Comparison of ENCODE assay signal across 8 cellular contexts in genomic region chr20:50186151-50186885, GRCh38. TPM values are rescaled to one million over a fixed set of nuclear protein-coding genes. Genes with fewer than 3 reads are reported as not detected.
DNase-seq lines count a peak whose midpoint lies in the region; ATAC-seq and TF ChIP-seq lines count a peak whose summit lies in the region.

No MANE protein-coding gene starts in this region.

- H3K27me3 ChIP-seq in DND-41 (ENCODE audit: insufficient read depth, low read length, poor library complexity) (no peaks in the 10 kb centered on the region), MM.1S (replicated peaks; ENCODE audit: insufficient read depth, low read length) (peaks cover 24% of the 10 kb centered on the region), testis (no peaks in the 10 kb centered on the region)

- no peak overlapping the region for H3K4me3 Mint-ChIP-seq in activated T-helper 2 cell treated with anti-CD3 and anti-CD28 coated beads, Interferon-gamma antibody, Interleukin-2, Interleukin-4, amounts not matched to agents 10 μg/mL and 5 μg/mL and 100 μg/mL, durations not matched to agents 14 hours and 24 hours and 36 hours (ENCODE audit: low read depth)

- DNase-seq in DND-41 (peak; percentile 87), MM.1S (peak; percentile 75), SHP77 (lab: John Stamatoyannopoulos, UW) (peak; percentile 77 to 83), foreskin fibroblast (peak; percentile 69 to 93), omental fat pad (ENCODE audit: low spot score) (peak; percentile 100), testis (peak; percentile 98)
- DNase-seq in activated T-helper 2 cell treated with anti-CD3 and anti-CD28 coated beads, Interferon-gamma antibody, Interleukin-2, Interleukin-4, amounts not matched to agents 10 μg/mL and 5 μg/mL and 100 μg/mL, durations not matched to agents 14 hours and 24 hours and 36 hours (ENCODE audit: low spot score) = peak; percentile 76

- intact Hi-C loops in activated T-helper 2 cell treated with anti-CD3 and anti-CD28 coated beads, Interferon-gamma antibody, Interleukin-2, Interleukin-4, amounts not matched to agents 10 μg/mL and 5 μg/mL and 100 μg/mL, durations not matched to agents 14 hours and 24 hours and 36 hours (cut with micrococcal nuclease) = loop anchor here (1.0 kb wide), 2 partner anchors 274 to 278 kb away; no protein-coding TSS in a partner anchor
- intact Hi-C loops in testis (cut with DNase I; ENCODE audit: low total_unique reads) = loop anchor here (5.0 to 10.0 kb wide), 2 partner anchors 276 to 388 kb away; no protein-coding TSS in a partner anchor

- H4K20me1 ChIP-seq in DND-41 (ENCODE audit: insufficient read depth, low read length) (peaks cover 8% of the 10 kb centered on the region; the same call in 1 of the 2 replicates), MM.1S (ENCODE audit: insufficient read depth, low read length) (no peaks in the 10 kb centered on the region)

- peaks cover 6% of the 10 kb centered on the region for H3K4me1 Mint-ChIP-seq in activated T-helper 2 cell treated with anti-CD3 and anti-CD28 coated beads, Interferon-gamma antibody, Interleukin-2, Interleukin-4, amounts not matched to agents 10 μg/mL and 5 μg/mL and 100 μg/mL, durations not matched to agents 14 hours and 24 hours and 36 hours (ENCODE audit: low read depth)

- H3K36me3 Mint-ChIP-seq in activated T-helper 2 cell treated with anti-CD3 and anti-CD28 coated beads, Interferon-gamma antibody, Interleukin-2, Interleukin-4, amounts not matched to agents 10 μg/mL and 5 μg/mL and 100 μg/mL, durations not matched to agents 14 hours and 24 hours and 36 hours (ENCODE audit: low read depth) = no peaks in the 10 kb centered on the region

- H3K27me3 Mint-ChIP-seq in activated T-helper 2 cell treated with anti-CD3 and anti-CD28 coated beads, Interferon-gamma antibody, Interleukin-2, Interleukin-4, amounts not matched to agents 10 μg/mL and 5 μg/mL and 100 μg/mL, durations not matched to agents 14 hours and 24 hours and 36 hours (ENCODE audit: low read depth) = peaks cover 18% of the 10 kb centered on the region

- H3K36me3 ChIP-seq in DND-41 (ENCODE audit: insufficient read depth, low read length) = no peaks in the 10 kb centered on the region
- no peaks in the 10 kb centered on the region for H3K36me3 ChIP-seq in MM.1S (replicated peaks; ENCODE audit: insufficient read depth, low read length)
- no peaks in the 10 kb centered on the region for H3K36me3 ChIP-seq in testis (ENCODE audit: low read depth, missing control alignments)

- H3K4me2 ChIP-seq in DND-41 (ENCODE audit: insufficient read depth, low read length) (no peak overlapping the region), MM.1S (ENCODE audit: low read depth, low read length) (no peak overlapping the region)

- H3K9me2 ChIP-seq in MM.1S (replicated peaks; ENCODE audit: insufficient read depth, low read length) = no peaks in the 10 kb centered on the region

- ATAC-seq in DND-41 (ENCODE audit: insufficient read depth, low read depth) = peak; percentile 50
- ATAC-seq in omental fat pad (ENCODE audit: low FRiP score) = peak; percentile 23
- ATAC-seq in HG03565 (IDR thresholded peaks at IDR 0.05; ENCODE audit: unreplicated experiment) = no peak

- H3K79me2 ChIP-seq in DND-41 (ENCODE audit: insufficient read depth, low read length) = peaks cover 7% of the 10 kb centered on the region
- no peaks in the 10 kb centered on the region for H3K79me2 ChIP-seq in MM.1S (ENCODE audit: low read length)

- H3K27ac Mint-ChIP-seq in activated T-helper 2 cell treated with anti-CD3 and anti-CD28 coated beads, Interferon-gamma antibody, Interleukin-2, Interleukin-4, amounts not matched to agents 10 μg/mL and 5 μg/mL and 100 μg/mL, durations not matched to agents 14 hours and 24 hours and 36 hours = no peak overlapping the region

- WGBS in testis, 2 donors = 15 to 18% methylated on average over 15 to 16 of the region's 16 CpGs

- TF ChIP-seq POLR2A in testis (IDR thresholded peaks at IDR 0.05) = no peak

- H3F3A ChIP-seq in MM.1S (ENCODE audit: insufficient read depth, low read length) = no peaks in the 10 kb centered on the region

- H3K4me3 ChIP-seq in DND-41 (ENCODE audit: low read depth in 1 of 2, low read length in 2 of 2) (no peak overlapping the region), MM.1S (ENCODE audit: low read length) (no peak overlapping the region), foreskin fibroblast (ENCODE audit: low read depth in 1 of 2, low read length in 2 of 2) (no peak overlapping the region), testis (no peak overlapping the region)

- no peak overlapping the region for H3K27ac ChIP-seq in DND-41 (ENCODE audit: low read length)
- H3K27ac ChIP-seq in MM.1S (ENCODE audit: low read length) = no peak overlapping the region
- H3K27ac ChIP-seq in testis = no peak overlapping the region

- TF ChIP-seq CTCF in DND-41 (IDR thresholded peaks at IDR 0.05; ENCODE audit: borderline replicate concordance, extremely low read depth, low read length, poor library complexity, severe bottlenecking) = peak; percentile 99
- TF ChIP-seq CTCF in MM.1S (IDR thresholded peaks at IDR 0.05; ENCODE audit: low read length) = peak; percentile 99
- peak; percentile 93 for TF ChIP-seq CTCF in foreskin fibroblast (IDR thresholded peaks at IDR 0.05; ENCODE audit: low read depth, low read length)
- peak in 2 of 3 donors; percentile 97 to 99 for TF ChIP-seq CTCF in omental fat pad (IDR thresholded peaks at IDR 0.05)
- TF ChIP-seq CTCF in testis (IDR thresholded peaks at IDR 0.05) = peak; percentile 98 to 99 (median 99)

- H3K9ac ChIP-seq in DND-41 (ENCODE audit: low read depth, low read length) = no peak overlapping the region
- no peak overlapping the region for H3K9ac ChIP-seq in MM.1S (ENCODE audit: low read length)

- no peaks in the 10 kb centered on the region for H3K9me3 ChIP-seq in DND-41 (ENCODE audit: insufficient read depth, low read length, severe bottlenecking)
- H3K9me3 ChIP-seq in MM.1S (replicated peaks; ENCODE audit: insufficient read depth, low read length) = no peaks in the 10 kb centered on the region
- H3K9me3 ChIP-seq in testis = no peaks in the 10 kb centered on the region

- peaks cover 8% of the 10 kb centered on the region for H3K4me1 ChIP-seq in DND-41 (ENCODE audit: insufficient read depth, low read length)
- H3K4me1 ChIP-seq in MM.1S (ENCODE audit: low read length) = no peaks in the 10 kb centered on the region
- peaks cover 6% of the 10 kb centered on the region for H3K4me1 ChIP-seq in testis

- H2AFZ ChIP-seq in DND-41 (ENCODE audit: low read depth, low read length) (0 out of 2 replicates have a peak overlapping the region, but pooled peaks have one; percentile 28), MM.1S (ENCODE audit: low read length) (no peak overlapping the region)

- H3K9me3 Mint-ChIP-seq in activated T-helper 2 cell treated with anti-CD3 and anti-CD28 coated beads, Interferon-gamma antibody, Interleukin-2, Interleukin-4, amounts not matched to agents 10 μg/mL and 5 μg/mL and 100 μg/mL, durations not matched to agents 14 hours and 24 hours and 36 hours = no peaks in the 10 kb centered on the region

RNA-seq across cellular contexts. Expression of gene CEBPB, which starts 4.3 kb away (rescaled TPM):
- 36.2 and 36.4 TPM in 2 replicates for total RNA-seq in activated T-helper 2 cell treated with anti-CD3 and anti-CD28 coated beads, Interferon-gamma antibody, Interleukin-2, Interleukin-4, amounts not matched to agents 10 μg/mL and 5 μg/mL and 100 μg/mL, durations not matched to agents 14 hours and 24 hours and 36 hours
- total RNA-seq in omental fat pad = 100 to 1,000 TPM; 158 to 345 (median 227) TPM
- total RNA-seq in testis = 10 to 100 TPM; 25.9 to 40.0 TPM
- polyA plus RNA-seq in testis (ENCODE audit: insufficient read depth, low read depth, low replicate concordance) = 11.3 TPM

RNA-seq across cellular contexts. Expression of gene PEDS1, which starts 32.8 kb away (rescaled TPM):
- total RNA-seq in activated T-helper 2 cell treated with anti-CD3 and anti-CD28 coated beads, Interferon-gamma antibody, Interleukin-2, Interleukin-4, amounts not matched to agents 10 μg/mL and 5 μg/mL and 100 μg/mL, durations not matched to agents 14 hours and 24 hours and 36 hours = 26.5 and 29.5 TPM in 2 replicates
- total RNA-seq in omental fat pad = 10 to 100 TPM; 20.8 to 61.5 (median 29.0) TPM
- total RNA-seq in testis = 10 to 100 TPM; 40.1 to 45.5 TPM
- 39.3 TPM for polyA plus RNA-seq in testis (ENCODE audit: insufficient read depth, low read depth, low replicate concordance)
